Comparison of ENCODE assay signal across 33 cellular contexts in the genomic region with DNA sequence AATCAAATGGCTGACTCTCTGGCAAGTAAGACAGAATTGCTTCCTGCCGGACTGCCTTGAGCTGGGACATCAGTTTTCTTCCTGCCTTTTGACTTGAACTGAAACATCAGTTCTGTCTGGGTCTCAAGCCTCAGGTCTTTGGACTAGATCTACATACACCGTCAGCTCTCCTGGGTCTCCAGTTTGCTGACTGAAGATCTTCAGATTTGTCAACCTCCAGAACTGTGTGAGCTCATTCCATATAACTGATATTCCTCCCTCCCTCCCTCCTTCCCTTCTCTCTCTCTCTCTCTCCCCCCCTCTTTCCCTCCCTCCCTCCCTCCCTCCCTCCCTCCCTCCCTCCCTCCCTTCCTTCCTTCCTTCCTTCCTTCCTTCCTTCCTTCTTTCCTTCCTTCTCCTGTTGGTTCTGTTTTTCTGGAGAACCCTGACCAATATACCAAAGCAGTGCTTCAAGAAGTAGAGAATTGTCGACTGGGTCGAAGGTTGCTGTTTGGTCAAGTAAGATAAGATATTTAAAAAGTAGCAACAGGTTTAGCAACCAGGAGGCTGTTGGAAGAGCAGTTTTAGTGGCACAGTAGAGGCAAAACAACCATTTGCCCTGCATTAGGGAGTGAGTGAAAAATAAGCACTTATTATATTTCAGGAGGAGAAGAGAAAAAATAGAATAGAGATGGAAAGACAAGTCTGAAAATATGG.
"Had no signal": no experiment of that assay in that cellular context is flagged by ENCODE, and none has a peak within 500 bp of the region (broad histone marks: within the 10 kb centered on the region; RNA-seq: fewer than 3 reads in every experiment).

No MANE protein-coding gene starts in this region.

- H3K4me3 Mint-ChIP-seq: activated CD4-positive, alpha-beta memory T cell treated with anti-CD3 and anti-CD28 coated beads, Interleukin-2, amount 10 ng/mL, durations not matched to agents 7 days and 5 days; activated CD4-positive, alpha-beta T cell treated with anti-CD3 and anti-CD28 coated beads, Interleukin-2, amount 10 ng/mL, durations not matched to agents 7 days and 5 days; activated naive CD4-positive, alpha-beta T cell treated with anti-CD3 and anti-CD28 coated beads, Interleukin-2, amount 10 ng/mL, durations not matched to agents 7 days and 5 days; activated naive CD8-positive, alpha-beta T cell treated with anti-CD3 and anti-CD28 coated beads, Interleukin-2, amount 10 ng/mL, durations not matched to agents 7 days and 5 days; activated T-cell treated with anti-CD3 and anti-CD28 coated beads, Interleukin-2, amount 50 U/mL, for 24 hours; activated T-cell treated with anti-CD3 and anti-CD28 coated beads, Interleukin-2, amount 50 U/mL, for 72 hours; brain; endodermal cell; T-cell; T-helper 1 cell treated with Interleukin-12 subunit alpha and Interleukin-12 subunit beta and Interleukin-4 antibody, amounts not matched to agents 30 μg/mL and 1 μg/mL, for 36 hours; WTC11 had no signal

- H3K27me3 Mint-ChIP-seq: activated T-cell treated with anti-CD3 and anti-CD28 coated beads, Interleukin-2, amount 50 U/mL, for 24 hours had no signal

- H3K36me3 Mint-ChIP-seq: activated naive CD4-positive, alpha-beta T cell treated with anti-CD3 and anti-CD28 coated beads, Interleukin-2, amount 10 ng/mL, durations not matched to agents 7 days and 5 days; activated naive CD4-positive, alpha-beta T cell treated with anti-CD3 and anti-CD28 coated beads, Interleukin-2, amount 50 U/mL, for 72 hours; brain; T-cell; WTC11 had no signal

- DNase-seq: activated CD4-positive, alpha-beta memory T cell treated with anti-CD3 and anti-CD28 coated beads, Interleukin-2, amount 10 ng/mL, durations not matched to agents 7 days and 5 days; activated CD4-positive, alpha-beta T cell treated with anti-CD3 and anti-CD28 coated beads for 1 hour; activated CD4-positive, alpha-beta T cell treated with anti-CD3 and anti-CD28 coated beads for 4 hours; activated CD4-positive, alpha-beta T cell treated with anti-CD3 and anti-CD28 coated beads, Interleukin-2, amount 10 ng/mL, durations not matched to agents 7 days and 5 days; activated CD4-positive, alpha-beta T cell treated with anti-CD3 and anti-CD28 coated beads, Interleukin-2, amount 50 U/mL, for 4 hours; activated CD8-positive, alpha-beta memory T cell treated with anti-CD3 and anti-CD28 coated beads, Interleukin-2, amount 50 U/mL, for 48 hours; activated gamma-delta T cell; activated naive CD4-positive, alpha-beta T cell; activated naive CD4-positive, alpha-beta T cell treated with anti-CD3 and anti-CD28 coated beads, Interleukin-2, amount 10 ng/mL, durations not matched to agents 7 days and 5 days; activated naive CD8-positive, alpha-beta T cell treated with anti-CD3 and anti-CD28 coated beads, Interleukin-2, amount 10 ng/mL, durations not matched to agents 7 days and 5 days; activated T-cell treated with anti-CD3 and anti-CD28 coated beads for 4 hours; activated T-cell treated with anti-CD3 and anti-CD28 coated beads, Interleukin-2, amount 50 U/mL, for 24 hours; activated T-cell treated with anti-CD3 and anti-CD28 coated beads, Interleukin-2, amount 50 U/mL, for 72 hours; central memory CD4-positive, alpha-beta T cell; cerebellar nuclear complex; colonic mucosa; effector memory CD4-positive, alpha-beta T cell; endodermal cell; foreskin keratinocyte; gastrocnemius medialis; glutamatergic neuron; heart left ventricle; T-cell; T1000 had no signal

- H3K4me1 ChIP-seq: ascending aorta, breast epithelium, colonic mucosa, esophagus muscularis mucosa, foreskin keratinocyte, gastrocnemius medialis had no signal

- H3K27ac ChIP-seq: ascending aorta, breast epithelium, colonic mucosa, esophagus muscularis mucosa, foreskin keratinocyte, gastrocnemius medialis, heart left ventricle, VCaP had no signal

- H3K27me3 ChIP-seq: ascending aorta, breast epithelium, cardiac muscle cell, colonic mucosa, esophagus muscularis mucosa, gastrocnemius medialis, heart left ventricle had no signal

- H3K9me3 ChIP-seq: ascending aorta, breast epithelium, colonic mucosa, esophagus muscularis mucosa, gastrocnemius medialis, heart left ventricle had no signal

- H3K36me3 ChIP-seq: ascending aorta, breast epithelium, cardiac muscle cell, colonic mucosa, gastrocnemius medialis, heart left ventricle had no signal

- ATAC-seq: activated naive CD4-positive, alpha-beta T cell treated with anti-CD3 and anti-CD28 coated beads, Interleukin-2, amount 50 U/mL, for 72 hours; activated T-cell treated with anti-CD3 and anti-CD28 coated beads, Interleukin-2, amount 50 U/mL, for 72 hours; foreskin keratinocyte; gastrocnemius medialis; heart left ventricle; T-cell; WTC11 had no signal

- H3K4me1 Mint-ChIP-seq: activated CD4-positive, alpha-beta memory T cell treated with anti-CD3 and anti-CD28 coated beads, Interleukin-2, amount 10 ng/mL, durations not matched to agents 7 days and 5 days; activated CD4-positive, alpha-beta T cell treated with anti-CD3 and anti-CD28 coated beads, Interleukin-2, amount 10 ng/mL, durations not matched to agents 7 days and 5 days; activated naive CD4-positive, alpha-beta T cell treated with anti-CD3 and anti-CD28 coated beads, Interleukin-2, amount 10 ng/mL, durations not matched to agents 7 days and 5 days; activated naive CD8-positive, alpha-beta T cell treated with anti-CD3 and anti-CD28 coated beads, Interleukin-2, amount 10 ng/mL, durations not matched to agents 7 days and 5 days; brain; T-cell; WTC11 had no signal

- H3K4me3 ChIP-seq: ascending aorta, breast epithelium, cardiac muscle cell, colonic mucosa, esophagus muscularis mucosa, gastrocnemius medialis, heart left ventricle had no signal

- H3K9me3 Mint-ChIP-seq: activated CD4-positive, alpha-beta memory T cell treated with anti-CD3 and anti-CD28 coated beads, Interleukin-2, amount 10 ng/mL, durations not matched to agents 7 days and 5 days; activated CD4-positive, alpha-beta T cell treated with anti-CD3 and anti-CD28 coated beads, Interleukin-2, amount 10 ng/mL, durations not matched to agents 7 days and 5 days; activated naive CD4-positive, alpha-beta T cell treated with anti-CD3 and anti-CD28 coated beads, Interleukin-2, amount 10 ng/mL, durations not matched to agents 7 days and 5 days; activated naive CD4-positive, alpha-beta T cell treated with anti-CD3 and anti-CD28 coated beads, Interleukin-2, amount 50 U/mL, for 72 hours; activated naive CD8-positive, alpha-beta T cell treated with anti-CD3 and anti-CD28 coated beads, Interleukin-2, amount 10 ng/mL, durations not matched to agents 7 days and 5 days; activated T-cell treated with anti-CD3 and anti-CD28 coated beads, Interleukin-2, amount 50 U/mL, for 24 hours; activated T-cell treated with anti-CD3 and anti-CD28 coated beads, Interleukin-2, amount 50 U/mL, for 72 hours; brain; endodermal cell; T-cell; T-helper 1 cell treated with Interleukin-12 subunit alpha and Interleukin-12 subunit beta and Interleukin-4 antibody, amounts not matched to agents 30 μg/mL and 1 μg/mL, for 36 hours; WTC11 had no signal

- H3K27ac Mint-ChIP-seq: activated CD4-positive, alpha-beta memory T cell treated with anti-CD3 and anti-CD28 coated beads, Interleukin-2, amount 10 ng/mL, durations not matched to agents 7 days and 5 days; activated CD4-positive, alpha-beta T cell treated with anti-CD3 and anti-CD28 coated beads, Interleukin-2, amount 10 ng/mL, durations not matched to agents 7 days and 5 days; activated naive CD4-positive, alpha-beta T cell treated with anti-CD3 and anti-CD28 coated beads, Interleukin-2, amount 10 ng/mL, durations not matched to agents 7 days and 5 days; activated naive CD4-positive, alpha-beta T cell treated with anti-CD3 and anti-CD28 coated beads, Interleukin-2, amount 50 U/mL, for 72 hours; activated naive CD8-positive, alpha-beta T cell treated with anti-CD3 and anti-CD28 coated beads, Interleukin-2, amount 10 ng/mL, durations not matched to agents 7 days and 5 days; activated T-cell treated with anti-CD3 and anti-CD28 coated beads, Interleukin-2, amount 50 U/mL, for 24 hours; activated T-cell treated with anti-CD3 and anti-CD28 coated beads, Interleukin-2, amount 50 U/mL, for 72 hours; brain; endodermal cell; T-cell; T-helper 1 cell treated with Interleukin-12 subunit alpha and Interleukin-12 subunit beta and Interleukin-4 antibody, amounts not matched to agents 30 μg/mL and 1 μg/mL, for 36 hours; WTC11 had no signal
